In the genomic region with DNA sequence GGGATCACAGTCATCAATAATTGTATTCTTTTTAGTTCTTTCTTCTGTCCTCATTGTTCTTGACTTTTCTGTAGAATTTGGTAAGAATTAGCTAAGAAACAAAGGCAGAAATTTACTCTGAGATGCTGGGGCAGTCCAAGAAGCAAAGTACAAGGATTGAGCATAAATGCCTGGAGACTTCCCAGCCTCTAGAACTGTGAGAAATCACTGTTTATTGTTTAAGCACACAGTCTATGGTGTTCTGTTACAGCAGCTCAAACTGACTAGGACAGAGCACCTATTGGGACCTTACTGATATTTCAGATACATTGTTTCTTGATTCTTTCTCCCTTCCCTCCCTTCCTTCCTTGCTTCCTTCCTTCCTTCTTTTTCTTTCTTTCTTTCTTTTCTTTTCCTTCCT, we compare ENCODE assay signal across 15 cellular contexts.
"Had no signal": no experiment of that assay in that cellular context is flagged by ENCODE, and none has a peak within 500 bp of the region (broad histone marks: within the 10 kb centered on the region; RNA-seq: fewer than 3 reads in every experiment).

No MANE protein-coding gene starts in this region.

- H3K9me3 ChIP-seq: psoas muscle, right lobe of liver had no signal

- H3K27ac ChIP-seq: psoas muscle, right lobe of liver had no signal

- H3K27me3 Mint-ChIP-seq: activated CD4-positive, alpha-beta memory T cell treated with anti-CD3 and anti-CD28 coated beads for 36 hours; natural killer cell treated with Interleukin-12 subunit alpha and Interleukin-12 subunit beta and Interleukin-15 and Interleukin-18, amount 100 ng/mL, for 72 hours; type B pancreatic cell had no signal

- ATAC-seq: activated naive CD4-positive, alpha-beta T cell treated with anti-CD3 and anti-CD28 coated beads, Interleukin-2, amount 50 U/mL, for 72 hours; activated T-cell treated with anti-CD3 and anti-CD28 coated beads, Interleukin-2, amount 50 U/mL, for 4 hours; natural killer cell treated with Interleukin-12 subunit alpha and Interleukin-12 subunit beta and Interleukin-15 and Interleukin-18, amount 100 ng/mL, for 72 hours; psoas muscle had no signal

- H3K27ac Mint-ChIP-seq: activated CD4-positive, alpha-beta memory T cell treated with anti-CD3 and anti-CD28 coated beads for 36 hours; activated naive CD4-positive, alpha-beta T cell treated with anti-CD3 and anti-CD28 coated beads, Interleukin-2, amount 50 U/mL, for 72 hours; natural killer cell treated with Interleukin-12 subunit alpha and Interleukin-12 subunit beta and Interleukin-15 and Interleukin-18, amount 100 ng/mL, for 72 hours; type B pancreatic cell had no signal

- H3K27me3 ChIP-seq: right lobe of liver had no signal

- H3K9me3 Mint-ChIP-seq: activated naive CD4-positive, alpha-beta T cell treated with anti-CD3 and anti-CD28 coated beads, Interleukin-2, amount 50 U/mL, for 72 hours; natural killer cell treated with Interleukin-12 subunit alpha and Interleukin-12 subunit beta and Interleukin-15 and Interleukin-18, amount 100 ng/mL, for 72 hours had no signal

- H3K4me3 ChIP-seq: psoas muscle, right lobe of liver had no signal

- H3K36me3 Mint-ChIP-seq: activated CD4-positive, alpha-beta memory T cell treated with anti-CD3 and anti-CD28 coated beads for 36 hours; activated naive CD4-positive, alpha-beta T cell treated with anti-CD3 and anti-CD28 coated beads, Interleukin-2, amount 50 U/mL, for 72 hours; natural killer cell treated with Interleukin-12 subunit alpha and Interleukin-12 subunit beta and Interleukin-15 and Interleukin-18, amount 100 ng/mL, for 72 hours had no signal

- H3K4me1 ChIP-seq: psoas muscle had no signal

- H3K4me3 Mint-ChIP-seq: activated CD4-positive, alpha-beta memory T cell treated with anti-CD3 and anti-CD28 coated beads for 36 hours; activated T-cell treated with anti-CD3 and anti-CD28 coated beads, Interleukin-2, amount 50 U/mL, for 4 hours; natural killer cell treated with Interleukin-12 subunit alpha and Interleukin-12 subunit beta and Interleukin-15 and Interleukin-18, amount 100 ng/mL, for 72 hours; type B pancreatic cell had no signal

- H3K36me3 ChIP-seq: right lobe of liver had no signal

- DNase-seq: activated CD4-positive, alpha-beta memory T cell treated with anti-CD3 and anti-CD28 coated beads for 36 hours; activated effector memory CD4-positive, alpha-beta T cell treated with anti-CD3 and anti-CD28 coated beads, Interleukin-2, amount 50 U/mL, for 16 hours; activated T-cell treated with anti-CD3 and anti-CD28 coated beads, Interleukin-2, amount 50 U/mL, for 4 hours; amygdala; effector CD4-positive, alpha-beta T cell; hypothalamus; left cardiac atrium; psoas muscle; right lobe of liver; stimulated activated CD4-positive, alpha-beta T cell treated with anti-CD3 and anti-CD28 coated beads, Interleukin-12 subunit alpha, Interleukin-12 subunit beta, amount 100 ng/mL, for 4 hours; stimulated activated naive CD4-positive, alpha-beta T cell; substantia nigra had no signal
